13 cellular contexts compared by ENCODE assay signal in genomic region chr22:41256898-41257260, GRCh38. TPM values are rescaled to one million over a fixed set of nuclear protein-coding genes. Genes with fewer than 3 reads are reported as not detected.
DNase-seq lines count a peak whose midpoint lies in the region; ATAC-seq, FAIRE-seq and TF ChIP-seq lines count a peak whose summit lies in the region.
"Had no signal": no experiment of that assay in that cellular context is flagged by ENCODE, and none has a peak within 500 bp of the region (broad histone marks: within the 10 kb centered on the region; RNA-seq: fewer than 3 reads in every experiment).

No MANE protein-coding gene starts in this region.

- H3K9me3 ChIP-seq in HCT116 (ENCODE audit: control insufficient read depth in 1 of 2, insufficient read depth in 1 of 2, low read depth in 1 of 2, low read length in 2 of 2) (no peaks in the 10 kb centered on the region), keratinocyte (ENCODE audit: control insufficient read depth, low read depth, low read length) (no peaks in the 10 kb centered on the region)
- H3K9me3 ChIP-seq: BLaER1 treated with 17β-estradiol and CSF1 and Interleukin-3, amounts not matched to agents 10 nM and 100 nM; HAP-1; heart right ventricle; right atrium auricular region; tibial artery had no signal

- H3K36me3 ChIP-seq in ACC112 (ENCODE audit: insufficient read depth, low read length) (0 out of 2 replicates have a peak, but pooled peaks cover 8% of the 10 kb centered on the region), HCT116 (ENCODE audit: control insufficient read depth in 1 of 2, insufficient read depth in 2 of 2, low read length in 2 of 2) (peaks cover 66 to 68% of the 10 kb centered on the region in 2 experiments), keratinocyte (ENCODE audit: control insufficient read depth in 2 of 2, extremely low read depth in 1 of 2, insufficient read depth in 2 of 2, low read length in 2 of 2) (peaks cover 65 to 69% of the 10 kb centered on the region in 2 experiments)

- peaks cover 3% of the 10 kb centered on the region for H3K79me2 ChIP-seq in ACC112 (ENCODE audit: control insufficient read depth, insufficient read depth, low read length, unreplicated experiment)
- H3K79me2 ChIP-seq in HCT116 (ENCODE audit: insufficient read depth, low read length): peaks cover 32% of the 10 kb centered on the region; the same call in 1 of the 2 replicates
- H3K79me2 ChIP-seq in keratinocyte (ENCODE audit: control insufficient read depth, insufficient read depth, low read length): peaks cover 19% of the 10 kb centered on the region

- TF ChIP-seq POLR2A in HCT116 (IDR thresholded peaks at IDR 0.05; ENCODE audit: borderline replicate concordance, extremely low read depth, insufficient read depth, insufficient read length): no peak

- intact Hi-C loops in HCT116 (cut with micrococcal nuclease): no loop called here

- H4K20me1 ChIP-seq in HCT116 (ENCODE audit: insufficient read depth) (no peaks in the 10 kb centered on the region), keratinocyte (ENCODE audit: control insufficient read depth, extremely low read depth, insufficient read depth, low read length) (peaks cover 5% of the 10 kb centered on the region)

- H3K4me2 ChIP-seq in HCT116 (ENCODE audit: low read length) (no peak overlapping the region), keratinocyte (ENCODE audit: control insufficient read depth, extremely low read depth, insufficient read depth, low read depth, low read length) (no peak overlapping the region)

- POLR2A ChIA-PET in HCT116 (lab: Charles Lee): interaction anchor here (0.6 kb wide), 1 partner anchor 148 kb away, joined by 4 read pairs; no protein-coding TSS in a partner anchor

- BruUV-seq in HCT116 (replicated peaks; lab: Mats Ljungman, UMichigan): no TSS peak

- H2AFZ ChIP-seq in ACC112 (ENCODE audit: low read length, unreplicated experiment) (no peak overlapping the region), HCT116 (ENCODE audit: low read depth, low read length, poor library complexity, severe bottlenecking) (no peak overlapping the region), keratinocyte (ENCODE audit: control insufficient read depth, low read length) (no peak overlapping the region)

- CTCF ChIA-PET in HCT116 (lab: Charles Lee): no interaction called here

- FAIRE-seq in keratinocyte (lab: Jason Lieb, UNC): no peak

- dilution Hi-C loops in keratinocyte (cut with MboI; ENCODE audit: extremely low pct_ligation_motif_present, low sequenced_read_pairs): no loop called here

- TF ChIP-seq RAD21 in HCT116 (IDR thresholded peaks at IDR 0.05; ENCODE audit: low read depth): no peak

- H3K9me1 ChIP-seq in keratinocyte (ENCODE audit: control insufficient read depth, extremely low read depth, insufficient read depth, low read length): no peaks in the 10 kb centered on the region

- no peaks in the 10 kb centered on the region for H3K9me2 ChIP-seq in HCT116 (ENCODE audit: insufficient read depth)

- DNase-seq in HCT116 (ENCODE audit: low read depth, low spot score) (no peak), astrocyte of the spinal cord (ENCODE audit: low read depth, low spot score) (peak; percentile 82), keratinocyte (ENCODE audit: low read depth, low spot score) (no peak), SIG-M5 (lab: John Stamatoyannopoulos, UW) (no peak), NOMO-1 (lab: John Stamatoyannopoulos, UW; ENCODE audit: unreplicated experiment in 2 of 2) (no peak)
- DNase-seq in activated CD4-positive, alpha-beta T cell treated with anti-CD3 and anti-CD28 coated beads, Interleukin-2, amount 50 U/mL, for 4 hours: no peak
- DNase-seq in activated CD4-positive, alpha-beta T cell treated with anti-CD3 and anti-CD28 coated beads for 48 hours: no peak
- DNase-seq: tibial artery had no signal

- H3K9ac ChIP-seq in HCT116 (ENCODE audit: low read length) (no peak overlapping the region), keratinocyte (ENCODE audit: control insufficient read depth, extremely low read depth, insufficient read depth, low read length) (peak overlapping the region; percentile 54)

- in situ Hi-C loops in astrocyte of the spinal cord (cut with HindIII; ENCODE audit: low sequenced_read_pairs): no loop called here

- RAD21 ChIA-PET in HCT116 (lab: Charles Lee; ENCODE audit: low non-redundant PET in 1 of 2, low total read pairs in 2 of 2, uncharacterized antibody in 2 of 2, unreplicated experiment in 2 of 2): no interaction called here

- H3K27ac ChIP-seq in ACC112 (ENCODE audit: low read depth, low read length) (peak overlapping the region; percentile 45; the same call in 1 of the 2 replicates), HCT116 (ENCODE audit: low read depth, low read length) (peak overlapping the region; percentile 10; the same call in 1 of the 2 replicates), keratinocyte (ENCODE audit: control insufficient read depth, insufficient read depth, low read length) (peak overlapping the region; percentile 38)
- H3K27ac ChIP-seq: BLaER1 treated with 17β-estradiol and CSF1 and Interleukin-3, amounts not matched to agents 10 nM and 100 nM; heart right ventricle; right atrium auricular region; tibial artery had no signal

- H3K27me3 ChIP-seq in ACC112 (ENCODE audit: insufficient read depth, low read length) (no peaks in the 10 kb centered on the region), HCT116 (ENCODE audit: insufficient read depth, low read length) (no peaks in the 10 kb centered on the region), keratinocyte (ENCODE audit: control insufficient read depth, extremely low read depth, insufficient read depth, low read length) (no peaks in the 10 kb centered on the region)
- H3K27me3 ChIP-seq: BLaER1 treated with 17β-estradiol and CSF1 and Interleukin-3, amounts not matched to agents 10 nM and 100 nM; heart right ventricle; right atrium auricular region; tibial artery had no signal

- H3K4me1 ChIP-seq in ACC112 (ENCODE audit: control insufficient read depth, insufficient read depth, low read length, unreplicated experiment): peaks cover 14% of the 10 kb centered on the region
- H3K4me1 ChIP-seq in HCT116 (ENCODE audit: control insufficient read depth in 1 of 2, insufficient read depth in 2 of 2, low read length in 2 of 2): no peaks in the 10 kb centered on the region
- H3K4me1 ChIP-seq in keratinocyte (ENCODE audit: control insufficient read depth, extremely low read depth, insufficient read depth, low read length): peaks cover 5% of the 10 kb centered on the region
- H3K4me1 ChIP-seq: HAP-1, tibial artery had no signal

- H3K4me3 ChIP-seq in ACC112 (ENCODE audit: low read depth, low read length) (no peak overlapping the region), HCT116 (replicated peaks in 1 of 2; ENCODE audit: low read depth in 1 of 2, low read length in 2 of 2) (no peak overlapping the region), astrocyte of the spinal cord (ENCODE audit: low read depth, low read length) (no peak overlapping the region), keratinocyte (ENCODE audit: control insufficient read depth in 2 of 3, extremely low read depth in 1 of 3, insufficient read depth in 2 of 3, low read depth in 1 of 3, low read length in 3 of 3) (no peak overlapping the region)
- H3K4me3 ChIP-seq: BLaER1 treated with 17β-estradiol and CSF1 and Interleukin-3, amounts not matched to agents 10 nM and 100 nM; HAP-1; heart right ventricle; right atrium auricular region; tibial artery had no signal

- TF ChIP-seq CTCF in HCT116 (IDR thresholded peaks at IDR 0.05 in 2 of 3, conservative IDR thresholded peaks at IDR 0.05 in 1 of 3; ENCODE audit: borderline replicate concordance in 1 of 3, insufficient read depth in 1 of 3, low read depth in 2 of 3, low read length in 2 of 3) (no peak), astrocyte of the spinal cord (IDR thresholded peaks at IDR 0.05; ENCODE audit: low read depth, low read length) (no peak), keratinocyte (optimal IDR thresholded peaks at IDR 0.05 in 1 of 3, IDR thresholded peaks at IDR 0.05 in 1 of 3, conservative IDR thresholded peaks at IDR 0.05 in 1 of 3; ENCODE audit: extremely low read depth in 1 of 3, insufficient read depth in 2 of 3, low read length in 3 of 3) (no peak)

- ATAC-seq in HCT116: no peak
- ATAC-seq: heart right ventricle had no signal

RNA-seq across cellular contexts. Expression of gene CHADL, which starts 16.1 kb away (rescaled TPM):
- total RNA-seq in HCT116 (2021; ENCODE audit: unreplicated experiment): 0.47 TPM
- 0.03 TPM in 1 of 2 replicates, not detected in the other for polyA plus RNA-seq in HCT116 (2012)
- polyA plus RNA-seq in keratinocyte: 0.16 to 0.26 TPM (median 0.26 TPM) in 3 replicates
- polyA plus RNA-seq in keratinocyte (2011; ENCODE audit: low read depth): 0.27 TPM
- 0.07 and 0.27 TPM in 2 replicates for polyA plus RNA-seq in keratinocyte (2011; cell fraction: cytosol; rRNA removed)
- 0.31 and 0.32 TPM in 2 replicates for polyA plus RNA-seq in keratinocyte (2011; cell fraction: nucleus; rRNA removed)
- 0.11 and 0.18 TPM in 2 replicates for polyA plus RNA-seq in keratinocyte (2012; ENCODE audit: low replicate concordance)
- polyA minus RNA-seq in keratinocyte: 0.10 to 0.66 TPM (median 0.13 TPM) in 3 replicates
- polyA minus RNA-seq in keratinocyte (2011; cell fraction: cytosol; rRNA and poly(A)+ RNA removed): not detected
- polyA minus RNA-seq in keratinocyte (2011; cell fraction: nucleus; rRNA and poly(A)+ RNA removed): 0.42 and 0.85 TPM in 2 replicates

RNA-seq across cellular contexts. Expression of gene RANGAP1, which starts 29.1 kb away (rescaled TPM):
- total RNA-seq in HCT116 (2021; ENCODE audit: unreplicated experiment): 121 TPM
- 106 and 114 TPM in 2 replicates for polyA plus RNA-seq in HCT116 (2012)
- 85.9 to 119 TPM (median 108 TPM) in 3 replicates for polyA plus RNA-seq in keratinocyte
- polyA plus RNA-seq in keratinocyte (2011; ENCODE audit: low read depth): 142 TPM
- 83.4 and 129 TPM in 2 replicates for polyA plus RNA-seq in keratinocyte (2011; cell fraction: cytosol; rRNA removed)
- polyA plus RNA-seq in keratinocyte (2011; cell fraction: nucleus; rRNA removed): 185 and 218 TPM in 2 replicates
- polyA plus RNA-seq in keratinocyte (2012; ENCODE audit: low replicate concordance): 103 and 136 TPM in 2 replicates
- polyA minus RNA-seq in keratinocyte: 120 to 206 TPM (median 128 TPM) in 3 replicates
- polyA minus RNA-seq in keratinocyte (2011; cell fraction: cytosol; rRNA and poly(A)+ RNA removed): 165 TPM
- polyA minus RNA-seq in keratinocyte (2011; cell fraction: nucleus; rRNA and poly(A)+ RNA removed): 87.8 and 92.2 TPM in 2 replicates

RNA-seq across cellular contexts. Expression of gene ZC3H7B, which starts 44.4 kb away (rescaled TPM):
- 42.0 TPM for total RNA-seq in HCT116 (2021; ENCODE audit: unreplicated experiment)
- 31.6 and 33.2 TPM in 2 replicates for polyA plus RNA-seq in HCT116 (2012)
- 24.2 to 31.9 TPM (median 25.5 TPM) in 3 replicates for polyA plus RNA-seq in keratinocyte
- 5.5 TPM for polyA plus RNA-seq in keratinocyte (2011; ENCODE audit: low read depth)
- polyA plus RNA-seq in keratinocyte (2011; cell fraction: cytosol; rRNA removed): 20.5 and 38.5 TPM in 2 replicates
- 42.2 and 55.8 TPM in 2 replicates for polyA plus RNA-seq in keratinocyte (2011; cell fraction: nucleus; rRNA removed)
- polyA plus RNA-seq in keratinocyte (2012; ENCODE audit: low replicate concordance): 10.8 and 54.5 TPM in 2 replicates
- 28.1 to 79.3 TPM (median 30.3 TPM) in 3 replicates for polyA minus RNA-seq in keratinocyte
- polyA minus RNA-seq in keratinocyte (2011; cell fraction: cytosol; rRNA and poly(A)+ RNA removed): 43.7 TPM
- polyA minus RNA-seq in keratinocyte (2011; cell fraction: nucleus; rRNA and poly(A)+ RNA removed): 25.4 and 27.8 TPM in 2 replicates

RNA-seq across cellular contexts. Expression of gene L3MBTL2, which starts 51.8 kb away (rescaled TPM):
- 24.7 TPM for total RNA-seq in HCT116 (2021; ENCODE audit: unreplicated experiment)
- 13.1 and 15.6 TPM in 2 replicates for polyA plus RNA-seq in HCT116 (2012)
- polyA plus RNA-seq in keratinocyte: 16.7 to 24.8 TPM (median 18.1 TPM) in 3 replicates
- polyA plus RNA-seq in keratinocyte (2011; ENCODE audit: low read depth): 4.4 TPM
- 15.4 and 20.5 TPM in 2 replicates for polyA plus RNA-seq in keratinocyte (2011; cell fraction: cytosol; rRNA removed)
- 30.2 and 33.2 TPM in 2 replicates for polyA plus RNA-seq in keratinocyte (2011; cell fraction: nucleus; rRNA removed)
- polyA plus RNA-seq in keratinocyte (2012; ENCODE audit: low replicate concordance): 10.3 and 16.4 TPM in 2 replicates
- 24.9 to 29.3 TPM (median 27.9 TPM) in 3 replicates for polyA minus RNA-seq in keratinocyte
- 18.6 TPM for polyA minus RNA-seq in keratinocyte (2011; cell fraction: cytosol; rRNA and poly(A)+ RNA removed)
- 15.9 and 17.1 TPM in 2 replicates for polyA minus RNA-seq in keratinocyte (2011; cell fraction: nucleus; rRNA and poly(A)+ RNA removed)
